In the genomic region with DNA sequence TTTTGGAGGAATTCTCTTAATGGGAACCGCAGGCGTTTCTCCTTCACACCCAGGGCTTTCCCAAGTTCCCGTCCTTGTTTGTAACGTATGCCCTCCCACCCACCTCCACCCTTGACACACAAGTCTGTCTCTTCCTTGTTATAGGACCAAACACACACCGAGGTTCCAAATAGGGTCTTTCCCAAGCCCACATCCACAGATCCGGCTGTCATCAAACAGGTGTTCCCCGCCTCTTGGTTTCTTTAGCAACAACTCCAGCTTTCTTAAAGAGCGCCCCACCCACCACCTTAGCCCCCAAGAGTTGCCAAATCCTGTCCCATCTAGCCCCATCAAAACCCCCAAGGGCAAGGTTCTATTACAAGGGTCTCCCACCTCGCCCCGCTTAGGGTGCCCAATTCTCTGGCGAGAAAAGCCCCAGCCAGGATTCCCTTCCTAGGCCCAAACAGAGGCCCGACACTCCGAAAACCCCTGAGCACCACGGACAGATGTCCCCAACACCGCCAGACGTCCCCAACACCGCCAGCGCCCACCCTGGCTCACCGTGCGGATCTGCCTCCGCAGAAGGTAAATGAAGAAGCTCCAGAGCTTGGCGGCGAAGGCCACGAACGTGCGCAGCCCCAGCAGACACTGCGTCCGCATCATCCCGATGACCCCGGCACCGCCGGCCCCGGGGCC, we compare ENCODE assay signal across 8 cellular contexts. TPM values are rescaled to one million over a fixed set of nuclear protein-coding genes. Genes with fewer than 3 reads are reported as not detected.
DNase-seq lines count a peak whose midpoint lies in the region; ATAC-seq and TF ChIP-seq lines count a peak whose summit lies in the region.

No MANE protein-coding gene starts in this region.

- H3K27ac Mint-ChIP-seq in GM23338, result peak overlapping the region; percentile 97

- no peak; the same call in 2 of the 3 replicates for ATAC-seq in GM23338
- no peak for ATAC-seq in left ventricle myocardium superior
- no peak for ATAC-seq in GM19324 (IDR thresholded peaks at IDR 0.05; ENCODE audit: low FRiP score, unreplicated experiment)
- ATAC-seq in GM19351 (IDR thresholded peaks at IDR 0.05; ENCODE audit: unreplicated experiment), result no peak
- no peak for ATAC-seq in HG03520 (IDR thresholded peaks at IDR 0.05; ENCODE audit: unreplicated experiment)

- H3K79me2 ChIP-seq in GM23338 (replicated peaks; ENCODE audit: insufficient read depth), result peaks cover 64% of the 10 kb centered on the region

- H4K20me1 ChIP-seq in GM23338 (replicated peaks; ENCODE audit: insufficient read depth), result peaks cover 32% of the 10 kb centered on the region

- peak overlapping the region; percentile 91 for H3K4me3 Mint-ChIP-seq in GM23338

- H3K36me3 ChIP-seq in GM23338 (ENCODE audit: insufficient read depth) (peaks cover 13% of the 10 kb centered on the region), skeletal muscle satellite cell (ENCODE audit: insufficient read depth, low read length) (peaks cover 21% of the 10 kb centered on the region)

- H3K9me3 Mint-ChIP-seq in GM23338, result peaks cover 3% of the 10 kb centered on the region; the same call in 2 of the 3 replicates

- H3K27me3 Mint-ChIP-seq in GM23338 (ENCODE audit: insufficient read depth, low read depth, poor library complexity), result peaks cover 10% of the 10 kb centered on the region

- H3K4me1 ChIP-seq in GM23338 (ENCODE audit: insufficient read depth), result peaks cover 23% of the 10 kb centered on the region
- peaks cover 22% of the 10 kb centered on the region for H3K4me1 ChIP-seq in skeletal muscle satellite cell (ENCODE audit: control insufficient read depth, insufficient read depth, low read length)

- no peak overlapping the region for H2AFZ ChIP-seq in GM23338

- H3K4me2 ChIP-seq in GM23338 (peak overlapping the region; percentile 98), skeletal muscle satellite cell (ENCODE audit: low read length) (peak overlapping the region; percentile 93)

- no peaks in the 10 kb centered on the region for H3K9me2 ChIP-seq in GM23338 (ENCODE audit: insufficient read depth)

- peak overlapping the region; percentile 87; the same call in 1 of the 2 replicates for H3K27ac ChIP-seq in GM23338 (ENCODE audit: low read depth)

- H3K27me3 ChIP-seq in GM23338 (ENCODE audit: insufficient read depth), result no peaks in the 10 kb centered on the region
- H3K27me3 ChIP-seq in skeletal muscle satellite cell (ENCODE audit: control insufficient read depth, insufficient read depth, low read length), result no peaks in the 10 kb centered on the region

- peak overlapping the region; percentile 65 for H3K4me3 ChIP-seq in GM23338
- peak overlapping the region; percentile 94 for H3K4me3 ChIP-seq in WI38 (ENCODE audit: low read depth, low read length)
- H3K4me3 ChIP-seq in skeletal muscle satellite cell (ENCODE audit: low read length), result peak overlapping the region; percentile 96

- DNase-seq in GM23338 (ENCODE audit: low spot score) (peak; percentile 27), left ventricle myocardium superior (peak; percentile 41), NOMO-1 (lab: John Stamatoyannopoulos, UW; ENCODE audit: unreplicated experiment in 2 of 2) (no peak)

- H3F3A ChIP-seq in GM23338 (replicated peaks; ENCODE audit: low read depth), result peaks cover 20% of the 10 kb centered on the region

- intact Hi-C loops in left ventricle myocardium superior (cut with micrococcal nuclease), result no loop called here

- peaks cover 38% of the 10 kb centered on the region for H3K4me1 Mint-ChIP-seq in GM23338

- H3K36me3 Mint-ChIP-seq in GM23338 (ENCODE audit: low read depth), result peaks cover 43% of the 10 kb centered on the region

- peak overlapping the region; percentile 100 for H3K9ac ChIP-seq in skeletal muscle satellite cell (ENCODE audit: low read depth, low read length)

- TF ChIP-seq CTCF in GM23338 (conservative IDR thresholded peaks at IDR 0.05; ENCODE audit: low read depth in 2 of 2) (no peak), WI38 (IDR thresholded peaks at IDR 0.05; ENCODE audit: low read depth, low read length) (no peak)

- H3K9me3 ChIP-seq in skeletal muscle satellite cell (replicated peaks; ENCODE audit: low read length), result no peaks in the 10 kb centered on the region

TF ChIP-seq in GM23338, 12 proteins besides CTCF, POLR2A, EP300 and RAD21 (continues in another document):
- TF ChIP-seq, protein P1, sequence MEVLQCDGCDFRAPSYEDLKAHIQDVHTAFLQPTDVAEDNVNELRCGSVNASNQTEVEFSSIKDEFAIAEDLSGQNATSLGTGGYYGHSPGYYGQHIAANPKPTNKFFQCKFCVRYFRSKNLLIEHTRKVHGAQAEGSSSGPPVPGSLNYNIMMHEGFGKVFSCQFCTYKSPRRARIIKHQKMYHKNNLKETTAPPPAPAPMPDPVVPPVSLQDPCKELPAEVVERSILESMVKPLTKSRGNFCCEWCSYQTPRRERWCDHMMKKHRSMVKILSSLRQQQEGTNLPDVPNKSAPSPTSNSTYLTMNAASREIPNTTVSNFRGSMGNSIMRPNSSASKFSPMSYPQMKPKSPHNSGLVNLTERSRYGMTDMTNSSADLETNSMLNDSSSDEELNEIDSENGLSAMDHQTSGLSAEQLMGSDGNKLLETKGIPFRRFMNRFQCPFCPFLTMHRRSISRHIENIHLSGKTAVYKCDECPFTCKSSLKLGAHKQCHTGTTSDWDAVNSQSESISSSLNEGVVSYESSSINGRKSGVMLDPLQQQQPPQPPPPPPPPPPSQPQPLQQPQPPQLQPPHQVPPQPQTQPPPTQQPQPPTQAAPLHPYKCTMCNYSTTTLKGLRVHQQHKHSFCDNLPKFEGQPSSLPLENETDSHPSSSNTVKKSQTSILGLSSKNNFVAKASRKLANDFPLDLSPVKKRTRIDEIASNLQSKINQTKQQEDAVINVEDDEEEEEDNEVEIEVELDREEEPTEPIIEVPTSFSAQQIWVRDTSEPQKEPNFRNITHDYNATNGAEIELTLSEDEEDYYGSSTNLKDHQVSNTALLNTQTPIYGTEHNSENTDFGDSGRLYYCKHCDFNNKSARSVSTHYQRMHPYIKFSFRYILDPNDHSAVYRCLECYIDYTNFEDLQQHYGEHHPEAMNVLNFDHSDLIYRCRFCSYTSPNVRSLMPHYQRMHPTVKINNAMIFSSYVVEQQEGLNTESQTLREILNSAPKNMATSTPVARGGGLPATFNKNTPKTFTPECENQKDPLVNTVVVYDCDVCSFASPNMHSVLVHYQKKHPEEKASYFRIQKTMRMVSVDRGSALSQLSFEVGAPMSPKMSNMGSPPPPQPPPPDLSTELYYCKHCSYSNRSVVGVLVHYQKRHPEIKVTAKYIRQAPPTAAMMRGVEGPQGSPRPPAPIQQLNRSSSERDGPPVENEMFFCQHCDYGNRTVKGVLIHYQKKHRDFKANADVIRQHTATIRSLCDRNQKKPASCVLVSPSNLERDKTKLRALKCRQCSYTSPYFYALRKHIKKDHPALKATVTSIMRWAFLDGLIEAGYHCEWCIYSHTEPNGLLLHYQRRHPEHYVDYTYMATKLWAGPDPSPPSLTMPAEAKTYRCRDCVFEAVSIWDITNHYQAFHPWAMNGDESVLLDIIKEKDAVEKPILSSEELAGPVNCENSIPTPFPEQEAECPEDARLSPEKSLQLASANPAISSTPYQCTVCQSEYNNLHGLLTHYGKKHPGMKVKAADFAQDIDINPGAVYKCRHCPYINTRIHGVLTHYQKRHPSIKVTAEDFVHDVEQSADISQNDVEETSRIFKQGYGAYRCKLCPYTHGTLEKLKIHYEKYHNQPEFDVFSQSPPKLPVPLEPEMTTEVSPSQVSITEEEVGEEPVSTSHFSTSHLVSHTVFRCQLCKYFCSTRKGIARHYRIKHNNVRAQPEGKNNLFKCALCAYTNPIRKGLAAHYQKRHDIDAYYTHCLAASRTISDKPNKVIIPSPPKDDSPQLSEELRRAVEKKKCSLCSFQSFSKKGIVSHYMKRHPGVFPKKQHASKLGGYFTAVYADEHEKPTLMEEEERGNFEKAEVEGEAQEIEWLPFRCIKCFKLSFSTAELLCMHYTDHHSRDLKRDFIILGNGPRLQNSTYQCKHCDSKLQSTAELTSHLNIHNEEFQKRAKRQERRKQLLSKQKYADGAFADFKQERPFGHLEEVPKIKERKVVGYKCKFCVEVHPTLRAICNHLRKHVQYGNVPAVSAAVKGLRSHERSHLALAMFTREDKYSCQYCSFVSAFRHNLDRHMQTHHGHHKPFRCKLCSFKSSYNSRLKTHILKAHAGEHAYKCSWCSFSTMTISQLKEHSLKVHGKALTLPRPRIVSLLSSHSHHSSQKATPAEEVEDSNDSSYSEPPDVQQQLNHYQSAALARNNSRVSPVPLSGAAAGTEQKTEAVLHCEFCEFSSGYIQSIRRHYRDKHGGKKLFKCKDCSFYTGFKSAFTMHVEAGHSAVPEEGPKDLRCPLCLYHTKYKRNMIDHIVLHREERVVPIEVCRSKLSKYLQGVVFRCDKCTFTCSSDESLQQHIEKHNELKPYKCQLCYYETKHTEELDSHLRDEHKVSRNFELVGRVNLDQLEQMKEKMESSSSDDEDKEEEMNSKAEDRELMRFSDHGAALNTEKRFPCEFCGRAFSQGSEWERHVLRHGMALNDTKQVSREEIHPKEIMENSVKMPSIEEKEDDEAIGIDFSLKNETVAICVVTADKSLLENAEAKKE (CRISPR knock-in tag; IDR thresholded peaks at IDR 0.05), result no peak
- TF ChIP-seq JUNB (IDR thresholded peaks at IDR 0.05; ENCODE audit: unreplicated experiment) (no peak), EZH2 (IDR thresholded peaks at IDR 0.05; ENCODE audit: low read depth, unreplicated experiment) (no peak), POLR2AphosphoS5 (IDR thresholded peaks at IDR 0.05; ENCODE audit: low read depth) (no peak)

RNA-seq across cellular contexts. Expression of a gene that starts 0.7 kb away (rescaled TPM):
- total RNA-seq in GM23338 (2014; rRNA removed; shearing (Covaris generic)), result 93.4 and 109 TPM in 2 replicates
- 48.1 and 55.2 TPM in 2 replicates for polyA plus RNA-seq in GM23338 (2016; fragmentation: Nextera tagmentation; extraction: Ambion mirVana)
- 122 TPM for total RNA-seq in left ventricle myocardium superior
- 23.3 and 36.3 TPM in 2 replicates for total RNA-seq in skeletal muscle satellite cell (2012; rRNA removed)

RNA-seq across cellular contexts. Expression of a gene that starts 1.2 kb away (rescaled TPM):
- total RNA-seq in GM23338 (2014; rRNA removed; shearing (Covaris generic)), result 23.2 and 41.4 TPM in 2 replicates
- 38.3 and 40.9 TPM in 2 replicates for polyA plus RNA-seq in GM23338 (2016; fragmentation: Nextera tagmentation; extraction: Ambion mirVana)
- total RNA-seq in left ventricle myocardium superior, result 85.3 TPM
- 32.7 and 45.0 TPM in 2 replicates for total RNA-seq in skeletal muscle satellite cell (2012; rRNA removed)

RNA-seq across cellular contexts. Expression of a gene that starts 8.5 kb away (rescaled TPM):
- 88.8 and 128 TPM in 2 replicates for total RNA-seq in GM23338 (2014; rRNA removed; shearing (Covaris generic))
- polyA plus RNA-seq in GM23338 (2016; fragmentation: Nextera tagmentation; extraction: Ambion mirVana), result 497 and 520 TPM in 2 replicates
- total RNA-seq in left ventricle myocardium superior, result 456 TPM
- total RNA-seq in skeletal muscle satellite cell (2012; rRNA removed), result 146 and 224 TPM in 2 replicates

RNA-seq across cellular contexts. Expression of a gene that starts 11.5 kb away (rescaled TPM):
- total RNA-seq in GM23338 (2014; rRNA removed; shearing (Covaris generic)), result 111 and 117 TPM in 2 replicates
- polyA plus RNA-seq in GM23338 (2016; fragmentation: Nextera tagmentation; extraction: Ambion mirVana), result 46.1 and 50.7 TPM in 2 replicates
- total RNA-seq in left ventricle myocardium superior, result 1.8 TPM
- total RNA-seq in skeletal muscle satellite cell (2012; rRNA removed), result 0.66 and 10.9 TPM in 2 replicates

RNA-seq across cellular contexts. Expression of a gene that starts 11.5 kb away (rescaled TPM):
- 33.2 and 51.0 TPM in 2 replicates for total RNA-seq in GM23338 (2014; rRNA removed; shearing (Covaris generic))
- polyA plus RNA-seq in GM23338 (2016; fragmentation: Nextera tagmentation; extraction: Ambion mirVana), result 35.4 and 36.6 TPM in 2 replicates
- total RNA-seq in left ventricle myocardium superior, result 29.4 TPM
- total RNA-seq in skeletal muscle satellite cell (2012; rRNA removed), result 37.0 and 46.1 TPM in 2 replicates

Comparison
In these comparisons a context has a peak if more than half of its experiments do, and no peak if none do; other contexts are left out.
1. DNase-seq: peak in GM23338 (single experiment) and left ventricle myocardium superior (single experiment); none in NOMO-1 (0 of 2).
2. Peak in every context shown above with its lines, with median percentiles within 50 percentile points of each other: H3K4me3 ChIP-seq.